In the genomic region with DNA sequence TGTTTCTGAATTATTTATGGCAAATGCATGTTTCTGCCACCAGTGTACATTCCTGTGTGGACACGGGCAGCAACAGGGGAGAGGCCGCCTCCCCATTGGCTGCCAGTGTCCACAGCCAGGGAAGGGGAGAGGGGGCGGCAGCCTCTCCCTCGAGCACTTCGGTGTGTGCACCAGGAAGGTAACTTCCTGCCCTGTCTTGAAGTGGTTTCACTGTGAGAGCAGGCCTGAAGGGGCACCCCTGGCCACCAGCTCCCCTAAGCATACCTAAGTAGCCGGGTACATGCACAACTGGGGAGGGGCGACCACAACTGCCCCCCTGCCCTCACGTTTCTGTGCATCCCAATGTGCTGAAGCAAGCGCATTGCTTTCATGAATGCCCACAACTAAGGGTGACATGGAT, we compare ENCODE assay signal across 23 cellular contexts. TPM values are rescaled to one million over a fixed set of nuclear protein-coding genes. Genes with fewer than 3 reads are reported as not detected.
DNase-seq lines count a peak whose midpoint lies in the region; ATAC-seq and TF ChIP-seq lines count a peak whose summit lies in the region.
"Had no signal": no experiment of that assay in that cellular context is flagged by ENCODE, and none has a peak within 500 bp of the region (broad histone marks: within the 10 kb centered on the region; RNA-seq: fewer than 3 reads in every experiment).

No MANE protein-coding gene starts in this region.

- no peak overlapping the region for H3K14ac ChIP-seq in H9 (ENCODE audit: insufficient read depth, low read length)

- no peaks in the 10 kb centered on the region for H3K9me3 Mint-ChIP-seq in activated naive CD8-positive, alpha-beta T cell treated with anti-CD3 and anti-CD28 coated beads, Interleukin-2, amount 10 ng/mL, durations not matched to agents 7 days and 5 days
- H3K9me3 Mint-ChIP-seq in activated naive CD8-positive, alpha-beta T cell treated with anti-CD3 and anti-CD28 coated beads for 36 hours = no peaks in the 10 kb centered on the region
- H3K9me3 Mint-ChIP-seq in H9 = no peaks in the 10 kb centered on the region
- H3K9me3 Mint-ChIP-seq in activated T-helper 17 cell treated with anti-CD3 and anti-CD28 coated beads, Interleukin-2, amount 50 U/mL, for 72 hours = no peaks in the 10 kb centered on the region
- H3K9me3 Mint-ChIP-seq in stimulated activated effector memory CD8-positive, alpha-beta T cell treated with anti-CD3 and anti-CD28 coated beads, Interleukin-12 subunit alpha, Interleukin-12 subunit beta, amount 100 ng/mL, for 72 hours = no peaks in the 10 kb centered on the region
- H3K9me3 Mint-ChIP-seq: neural crest cell; stimulated activated naive CD8-positive, alpha-beta T cell treated with anti-CD3 and anti-CD28 coated beads, Interleukin-15, Interleukin-2, amounts not matched to agents 100 ng/mL and 50 ng/mL, for 24 hours had no signal

- H3K4me2 ChIP-seq in H9 (ENCODE audit: insufficient read depth, insufficient read length, low read length) = no peak overlapping the region

- H4K20me1 ChIP-seq in H9 (ENCODE audit: control insufficient read depth, insufficient read depth, insufficient read length) = no peaks in the 10 kb centered on the region

- no peak overlapping the region for H2BK12ac ChIP-seq in H9 (ENCODE audit: insufficient read length, low read depth, low read length)

- no peak overlapping the region for H3K56ac ChIP-seq in H9 (ENCODE audit: insufficient read length, low read depth, low read length)

- H3K27ac Mint-ChIP-seq in activated naive CD8-positive, alpha-beta T cell treated with anti-CD3 and anti-CD28 coated beads, Interleukin-2, amount 10 ng/mL, durations not matched to agents 7 days and 5 days = peak overlapping the region; percentile 70
- H3K27ac Mint-ChIP-seq in activated naive CD8-positive, alpha-beta T cell treated with anti-CD3 and anti-CD28 coated beads for 36 hours = no peak overlapping the region
- peak overlapping the region in 2 of 3 experiments; percentile 53 to 57; a peak in 1 of 7 replicates for H3K27ac Mint-ChIP-seq in H9
- H3K27ac Mint-ChIP-seq in activated T-helper 17 cell treated with anti-CD3 and anti-CD28 coated beads, Interleukin-2, amount 50 U/mL, for 72 hours = peak overlapping the region; percentile 37
- peak overlapping the region; percentile 81 for H3K27ac Mint-ChIP-seq in stimulated activated effector memory CD8-positive, alpha-beta T cell treated with anti-CD3 and anti-CD28 coated beads, Interleukin-12 subunit alpha, Interleukin-12 subunit beta, amount 100 ng/mL, for 72 hours
- H3K27ac Mint-ChIP-seq: stimulated activated naive CD8-positive, alpha-beta T cell treated with anti-CD3 and anti-CD28 coated beads, Interleukin-15, Interleukin-2, amounts not matched to agents 100 ng/mL and 50 ng/mL, for 24 hours had no signal

- H2BK120ac ChIP-seq in H9 (ENCODE audit: low read depth, low read length, poor library complexity, severe bottlenecking) = no peak overlapping the region

- POLR2A ChIA-PET in activated naive CD8-positive, alpha-beta T cell treated with anti-CD3 and anti-CD28 coated beads, Interleukin-2, amount 10 ng/mL, durations not matched to agents 7 days and 5 days (lab: Charles Lee) = interaction anchor here (1.9 kb wide), 1 partner anchor 47 kb away, joined by 4 read pairs; no protein-coding TSS in a partner anchor

- no peak overlapping the region for H3T11ph ChIP-seq in H9 (ENCODE audit: low read length)

- H3K9ac ChIP-seq in H9 (ENCODE audit: extremely low read depth, insufficient read length, low read length) = no peak overlapping the region

- H3K79me2 ChIP-seq in H9 (ENCODE audit: insufficient read depth, low read length) = no peaks in the 10 kb centered on the region

- no peaks in the 10 kb centered on the region for H3K9me3 ChIP-seq in H9 (ENCODE audit: control insufficient read depth, low read depth, low read length)
- H3K9me3 ChIP-seq: tibial nerve had no signal

- no CpG with 5 or more reads among the region's 9 CpGs for WGBS in H9 (ENCODE audit: extremely low coverage, insufficient read length, low lambda C conversion rate)

- no peak for TF ChIP-seq CTCF in H9 (conservative IDR thresholded peaks at IDR 0.05)

- H2BK15ac ChIP-seq in H9 (ENCODE audit: low read depth, low read length) = no peak overlapping the region

- H3K27me3 ChIP-seq in H9 (ENCODE audit: insufficient read depth, low read length) = no peaks in the 10 kb centered on the region
- H3K27me3 ChIP-seq: tibial nerve had no signal

- H3K27me3 Mint-ChIP-seq in activated naive CD8-positive, alpha-beta T cell treated with anti-CD3 and anti-CD28 coated beads, Interleukin-2, amount 10 ng/mL, durations not matched to agents 7 days and 5 days = no peaks in the 10 kb centered on the region
- H3K27me3 Mint-ChIP-seq in activated naive CD8-positive, alpha-beta T cell treated with anti-CD3 and anti-CD28 coated beads for 36 hours = no peaks in the 10 kb centered on the region
- H3K27me3 Mint-ChIP-seq in H9 (ENCODE audit: low read depth) = no peaks in the 10 kb centered on the region
- H3K27me3 Mint-ChIP-seq in activated T-helper 17 cell treated with anti-CD3 and anti-CD28 coated beads, Interleukin-2, amount 50 U/mL, for 72 hours = no peaks in the 10 kb centered on the region
- H3K27me3 Mint-ChIP-seq: stimulated activated naive CD8-positive, alpha-beta T cell treated with anti-CD3 and anti-CD28 coated beads, Interleukin-15, Interleukin-2, amounts not matched to agents 100 ng/mL and 50 ng/mL, for 24 hours had no signal

- H3K4me1 ChIP-seq in H9 (ENCODE audit: insufficient read depth, low read length) = no peaks in the 10 kb centered on the region
- H3K4me1 ChIP-seq: tibial nerve had no signal

- peaks cover 11% of the 10 kb centered on the region for H3K36me3 Mint-ChIP-seq in activated naive CD8-positive, alpha-beta T cell treated with anti-CD3 and anti-CD28 coated beads, Interleukin-2, amount 10 ng/mL, durations not matched to agents 7 days and 5 days
- peaks cover 3% of the 10 kb centered on the region for H3K36me3 Mint-ChIP-seq in activated naive CD8-positive, alpha-beta T cell treated with anti-CD3 and anti-CD28 coated beads for 36 hours
- peaks cover 3 to 30% (median 13%) of the 10 kb centered on the region in 3 experiments; a peak in 5 of 7 replicates for H3K36me3 Mint-ChIP-seq in H9 (ENCODE audit: insufficient read depth in 1 of 3, low read depth in 3 of 3)
- H3K36me3 Mint-ChIP-seq in activated T-helper 17 cell treated with anti-CD3 and anti-CD28 coated beads, Interleukin-2, amount 50 U/mL, for 72 hours (ENCODE audit: low read depth) = peaks cover 61% of the 10 kb centered on the region
- peaks cover 77% of the 10 kb centered on the region for H3K36me3 Mint-ChIP-seq in stimulated activated effector memory CD8-positive, alpha-beta T cell treated with anti-CD3 and anti-CD28 coated beads, Interleukin-12 subunit alpha, Interleukin-12 subunit beta, amount 100 ng/mL, for 72 hours

- no peak overlapping the region for H4K5ac ChIP-seq in H9 (ENCODE audit: insufficient read length, low read depth, low read length)

- no peak overlapping the region for H4K91ac ChIP-seq in H9 (ENCODE audit: insufficient read length, low read depth, low read length)

- H3K23ac ChIP-seq in H9 (ENCODE audit: insufficient read length, low read depth, low read length) = no peak overlapping the region

- H3K4me1 Mint-ChIP-seq in activated naive CD8-positive, alpha-beta T cell treated with anti-CD3 and anti-CD28 coated beads, Interleukin-2, amount 10 ng/mL, durations not matched to agents 7 days and 5 days = peaks cover 53% of the 10 kb centered on the region
- H3K4me1 Mint-ChIP-seq in activated naive CD8-positive, alpha-beta T cell treated with anti-CD3 and anti-CD28 coated beads for 36 hours = peaks cover 49% of the 10 kb centered on the region
- no peaks in the 10 kb centered on the region for H3K4me1 Mint-ChIP-seq in H9
- H3K4me1 Mint-ChIP-seq in activated T-helper 17 cell treated with anti-CD3 and anti-CD28 coated beads, Interleukin-2, amount 50 U/mL, for 72 hours = peaks cover 26% of the 10 kb centered on the region
- peaks cover 56% of the 10 kb centered on the region for H3K4me1 Mint-ChIP-seq in stimulated activated effector memory CD8-positive, alpha-beta T cell treated with anti-CD3 and anti-CD28 coated beads, Interleukin-12 subunit alpha, Interleukin-12 subunit beta, amount 100 ng/mL, for 72 hours
- H3K4me1 Mint-ChIP-seq: neural crest cell had no signal

- H2AFZ ChIP-seq in H9 (ENCODE audit: low read length) = no peak overlapping the region

- H3K18ac ChIP-seq in H9 (ENCODE audit: insufficient read length, low read depth, low read length) = no peak overlapping the region

- H3K4me3 Mint-ChIP-seq in activated naive CD8-positive, alpha-beta T cell treated with anti-CD3 and anti-CD28 coated beads, Interleukin-2, amount 10 ng/mL, durations not matched to agents 7 days and 5 days = peak overlapping the region; percentile 52
- H3K4me3 Mint-ChIP-seq in activated naive CD8-positive, alpha-beta T cell treated with anti-CD3 and anti-CD28 coated beads for 36 hours = no peak overlapping the region
- H3K4me3 Mint-ChIP-seq in H9 = no peak overlapping the region
- H3K4me3 Mint-ChIP-seq in activated T-helper 17 cell treated with anti-CD3 and anti-CD28 coated beads, Interleukin-2, amount 50 U/mL, for 72 hours = no peak overlapping the region
- no peak overlapping the region for H3K4me3 Mint-ChIP-seq in stimulated activated effector memory CD8-positive, alpha-beta T cell treated with anti-CD3 and anti-CD28 coated beads, Interleukin-12 subunit alpha, Interleukin-12 subunit beta, amount 100 ng/mL, for 72 hours
- H3K4me3 Mint-ChIP-seq: neural crest cell; stimulated activated naive CD8-positive, alpha-beta T cell treated with anti-CD3 and anti-CD28 coated beads, Interleukin-15, Interleukin-2, amounts not matched to agents 100 ng/mL and 50 ng/mL, for 24 hours had no signal

- no peak overlapping the region for H2AK5ac ChIP-seq in H9 (ENCODE audit: insufficient read length, low read length)

- no peaks in the 10 kb centered on the region for H3K79me1 ChIP-seq in H9 (ENCODE audit: insufficient read depth, low read depth, low read length, poor library complexity, severe bottlenecking)

- peak; percentile 46 for ATAC-seq in activated naive CD8-positive, alpha-beta T cell treated with anti-CD3 and anti-CD28 coated beads, Interleukin-2, amount 10 ng/mL, durations not matched to agents 7 days and 5 days (ENCODE audit: low read depth)
- peak; percentile 7 for ATAC-seq in activated T-helper 17 cell treated with anti-CD3 and anti-CD28 coated beads, Interleukin-2, amount 50 U/mL, for 72 hours (replicated peaks)
- ATAC-seq in stimulated activated effector memory CD8-positive, alpha-beta T cell treated with anti-CD3 and anti-CD28 coated beads, Interleukin-12 subunit alpha, Interleukin-12 subunit beta, amount 100 ng/mL, for 72 hours = no peak
- ATAC-seq in GM19455 (IDR thresholded peaks at IDR 0.05; ENCODE audit: unreplicated experiment) = no peak
- ATAC-seq: left cardiac atrium had no signal

- DNase-seq in activated naive CD8-positive, alpha-beta T cell treated with anti-CD3 and anti-CD28 coated beads, Interleukin-2, amount 10 ng/mL, durations not matched to agents 7 days and 5 days = no peak
- DNase-seq in activated naive CD8-positive, alpha-beta T cell treated with anti-CD3 and anti-CD28 coated beads for 36 hours = no peak
- DNase-seq in H9 (no peak), cerebellar nuclear complex (lab: John Stamatoyannopoulos, UW) (no peak)
- no peak for DNase-seq in stimulated activated effector memory CD8-positive, alpha-beta T cell treated with anti-CD3 and anti-CD28 coated beads, Interleukin-12 subunit alpha, Interleukin-12 subunit beta, amount 100 ng/mL, for 72 hours (ENCODE audit: low spot score in 2 of 2)
- DNase-seq: Calu3; effector CD4-positive, alpha-beta T cell; EL; KBM-7; left cardiac atrium; midbrain; NCI-H1694 treated with DMSO at 0.1 percent for 48 hours; OCI-M1; SHP77 treated with DMSO at 0.1 percent for 48 hours; small intestine; stimulated activated CD4-positive, alpha-beta T cell treated with anti-CD3 and anti-CD28 coated beads, Interleukin-2, amount 100 ng/mL, for 48 hours had no signal

- no peak overlapping the region for H2BK5ac ChIP-seq in H9 (ENCODE audit: insufficient read length, low read length)

- no peaks in the 10 kb centered on the region for H3K23me2 ChIP-seq in H9 (ENCODE audit: insufficient read length, low read depth, low read length, poor library complexity, severe bottlenecking)

- no peak overlapping the region for H2BK20ac ChIP-seq in H9 (ENCODE audit: low read depth, low read length, poor library complexity, severe bottlenecking)

- H4K8ac ChIP-seq in H9 (replicated peaks; ENCODE audit: insufficient read length, low read depth, low read length) = no peak overlapping the region

- H3K27ac ChIP-seq in H9 (ENCODE audit: insufficient read length, low read depth, low read length) = no peak overlapping the region
- H3K27ac ChIP-seq: tibial nerve had no signal

- H3K4ac ChIP-seq in H9 (ENCODE audit: low read depth, low read length) = no peak overlapping the region

RNA-seq across cellular contexts. Expression of a gene that starts 14.8 kb away (rescaled TPM):
- 100 to 1,000 TPM; 215 to 224 TPM for total RNA-seq in activated naive CD8-positive, alpha-beta T cell treated with anti-CD3 and anti-CD28 coated beads, Interleukin-2, amount 10 ng/mL, durations not matched to agents 7 days and 5 days
- total RNA-seq in activated naive CD8-positive, alpha-beta T cell treated with anti-CD3 and anti-CD28 coated beads for 36 hours = 10 to 100 TPM; 68.8 to 73.5 TPM
- 171 and 174 TPM in 2 replicates for total RNA-seq in H9 (2021)
- 100 to 1,000 TPM; 112 to 113 TPM for total RNA-seq in activated T-helper 17 cell treated with anti-CD3 and anti-CD28 coated beads, Interleukin-2, amount 50 U/mL, for 72 hours

RNA-seq across cellular contexts. Expression of a gene that starts 37.8 kb away (rescaled TPM):
- total RNA-seq in activated naive CD8-positive, alpha-beta T cell treated with anti-CD3 and anti-CD28 coated beads, Interleukin-2, amount 10 ng/mL, durations not matched to agents 7 days and 5 days = 10 to 100 TPM; 56.8 to 60.7 TPM
- 10 to 100 TPM; 33.7 to 36.1 TPM for total RNA-seq in activated naive CD8-positive, alpha-beta T cell treated with anti-CD3 and anti-CD28 coated beads for 36 hours
- total RNA-seq in H9 (2021) = 12.3 and 13.9 TPM in 2 replicates
- total RNA-seq in activated T-helper 17 cell treated with anti-CD3 and anti-CD28 coated beads, Interleukin-2, amount 50 U/mL, for 72 hours = 100 to 1,000 TPM in 1 of 2 donors, 10 to 100 TPM in 1; 52.5 to 277 TPM

RNA-seq across cellular contexts. Expression of a gene that starts 44.8 kb away (rescaled TPM):
- not detected for total RNA-seq in activated naive CD8-positive, alpha-beta T cell treated with anti-CD3 and anti-CD28 coated beads, Interleukin-2, amount 10 ng/mL, durations not matched to agents 7 days and 5 days
- total RNA-seq in activated naive CD8-positive, alpha-beta T cell treated with anti-CD3 and anti-CD28 coated beads for 36 hours = not detected
- 0.42 and 0.68 TPM in 2 replicates for total RNA-seq in H9 (2021)
- under 1 TPM in 1 of 2 donors, not detected in 1; 0.34 TPM for total RNA-seq in activated T-helper 17 cell treated with anti-CD3 and anti-CD28 coated beads, Interleukin-2, amount 50 U/mL, for 72 hours
- total RNA-seq: frontal cortex, H1, left cardiac atrium had no signal

Comparison
In these comparisons a context has a peak if more than half of its experiments do, and no peak if none do; other contexts are left out.
1. ATAC-seq: peak in activated naive CD8-positive, alpha-beta T cell treated with anti-CD3 and anti-CD28 coated beads, Interleukin-2, amount 10 ng/mL, durations not matched to agents 7 days and 5 days (single experiment) and activated T-helper 17 cell treated with anti-CD3 and anti-CD28 coated beads, Interleukin-2, amount 50 U/mL, for 72 hours (single experiment); none in stimulated activated effector memory CD8-positive, alpha-beta T cell treated with anti-CD3 and anti-CD28 coated beads, Interleukin-12 subunit alpha, Interleukin-12 subunit beta, amount 100 ng/mL, for 72 hours (single experiment) and GM19455 (single experiment).